Comparison of ENCODE assay signal across 8 cellular contexts in the genomic region with DNA sequence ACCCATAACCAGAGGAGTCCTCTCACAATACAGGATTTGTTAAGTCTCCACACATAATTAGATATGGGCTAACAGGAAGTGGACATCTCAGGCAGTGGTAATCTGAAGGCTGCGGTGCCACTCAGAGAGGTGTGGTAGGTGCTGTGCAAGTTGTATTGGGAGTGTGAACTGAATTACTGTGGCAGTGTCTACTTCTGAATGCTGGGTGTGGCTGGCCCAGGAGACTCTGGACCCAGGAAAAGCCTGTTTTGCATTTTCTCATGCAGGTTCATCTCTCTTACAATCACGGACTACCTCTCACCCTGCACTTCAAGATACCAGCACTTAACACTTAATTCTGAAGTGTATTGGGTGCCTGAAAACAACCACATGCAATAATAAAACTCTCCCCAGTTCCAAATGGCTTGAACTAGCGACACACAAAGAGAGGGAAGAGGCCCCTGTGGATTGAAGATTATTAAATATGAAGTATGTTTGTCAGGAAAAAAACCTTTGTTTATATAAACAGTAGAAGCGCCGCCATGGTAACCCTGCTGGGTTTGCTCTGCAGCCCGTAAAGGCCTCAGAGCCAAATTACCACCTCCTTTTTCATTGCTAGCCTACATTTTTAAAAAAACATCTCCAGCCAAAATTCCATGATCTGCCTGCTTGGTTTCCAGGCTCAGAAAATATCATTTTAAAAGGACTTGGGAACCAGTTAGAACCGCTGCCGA.
DNase-seq lines count a peak whose midpoint lies in the region; ATAC-seq and TF ChIP-seq lines count a peak whose summit lies in the region.

No MANE protein-coding gene starts in this region.

- H3K27me3 ChIP-seq in dorsolateral prefrontal cortex (peaks cover 0 to 18% (median 0%) of the 10 kb centered on the region in 45 donors), mucosa of stomach (ENCODE audit: control insufficient read depth, insufficient read depth, low read length) (peaks cover 20% of the 10 kb centered on the region)

- H3K27ac ChIP-seq in dorsolateral prefrontal cortex = peak overlapping the region in 41 of 59 donors; percentile 0 to 80 (median 47)

- H3K4me3 Mint-ChIP-seq in activated CD8-positive, alpha-beta memory T cell treated with anti-CD3 and anti-CD28 coated beads, Interleukin-2, amount 10 ng/mL, durations not matched to agents 7 days and 5 days = no peak overlapping the region

- TF ChIP-seq CTCF in dorsolateral prefrontal cortex (IDR thresholded peaks at IDR 0.05 in 54 of 56, conservative IDR thresholded peaks at IDR 0.05 in 2 of 56; ENCODE audit: low read depth in 1 of 56, partially characterized antibody in 56 of 56) = no peak

- H3K9ac ChIP-seq in mucosa of stomach (ENCODE audit: low read length) = peak overlapping the region; percentile 19

- DNase-seq in AG08396 (ENCODE audit: low spot score) (peak; percentile 70), NCI-H2107 (lab: John Stamatoyannopoulos, UW) (peak; percentile 32), dorsolateral prefrontal cortex (no peak), GOT3 (lab: John Stamatoyannopoulos, UW) (no peak)
- no peak for DNase-seq in activated CD8-positive, alpha-beta memory T cell treated with anti-CD3 and anti-CD28 coated beads, Interleukin-2, amount 10 ng/mL, durations not matched to agents 7 days and 5 days
- DNase-seq in stimulated activated CD4-positive, alpha-beta T cell treated with anti-CD3 and anti-CD28 coated beads, Interleukin-4, amount 100 ng/mL, for 24 hours = no peak

- H3K4me3 ChIP-seq in dorsolateral prefrontal cortex = no peak overlapping the region
- no peak overlapping the region for H3K4me3 ChIP-seq in mucosa of stomach (ENCODE audit: low read length)

- no peaks in the 10 kb centered on the region for H3K9me3 ChIP-seq in mucosa of stomach (ENCODE audit: control insufficient read depth, low read length)

- peaks cover 34% of the 10 kb centered on the region for H3K27me3 Mint-ChIP-seq in activated CD8-positive, alpha-beta memory T cell treated with anti-CD3 and anti-CD28 coated beads, Interleukin-2, amount 10 ng/mL, durations not matched to agents 7 days and 5 days

- no peak overlapping the region for H3K27ac Mint-ChIP-seq in activated CD8-positive, alpha-beta memory T cell treated with anti-CD3 and anti-CD28 coated beads, Interleukin-2, amount 10 ng/mL, durations not matched to agents 7 days and 5 days

- intact Hi-C loops in dorsolateral prefrontal cortex (cut with DNase I) = loop anchor here (5.0 to 10.0 kb wide), 4 partner anchors 282 to 367 kb away; a partner anchor contains a TSS

- H3K4me1 Mint-ChIP-seq in activated CD8-positive, alpha-beta memory T cell treated with anti-CD3 and anti-CD28 coated beads, Interleukin-2, amount 10 ng/mL, durations not matched to agents 7 days and 5 days = peaks cover 11% of the 10 kb centered on the region

- CTCF ChIA-PET in activated CD8-positive, alpha-beta memory T cell treated with anti-CD3 and anti-CD28 coated beads, Interleukin-2, amount 10 ng/mL, durations not matched to agents 7 days and 5 days (lab: Charles Lee) = interaction anchor here (1.5 kb wide), 1 partner anchor 366 kb away, joined by 3 read pairs; no protein-coding TSS in a partner anchor

- H3K36me3 Mint-ChIP-seq in activated CD8-positive, alpha-beta memory T cell treated with anti-CD3 and anti-CD28 coated beads, Interleukin-2, amount 10 ng/mL, durations not matched to agents 7 days and 5 days = no peaks in the 10 kb centered on the region

- no peaks in the 10 kb centered on the region for H3K9me3 Mint-ChIP-seq in activated CD8-positive, alpha-beta memory T cell treated with anti-CD3 and anti-CD28 coated beads, Interleukin-2, amount 10 ng/mL, durations not matched to agents 7 days and 5 days (ENCODE audit: low read depth)

- H3K4me1 ChIP-seq in mucosa of stomach (ENCODE audit: control insufficient read depth, insufficient read depth, low read length) = peaks cover 46% of the 10 kb centered on the region

- no peaks in the 10 kb centered on the region for H3K36me3 ChIP-seq in mucosa of stomach (ENCODE audit: control insufficient read depth, insufficient read depth, low read length)

- ATAC-seq in activated CD8-positive, alpha-beta memory T cell treated with anti-CD3 and anti-CD28 coated beads, Interleukin-2, amount 10 ng/mL, durations not matched to agents 7 days and 5 days = no peak
- ATAC-seq in HG02870 (IDR thresholded peaks at IDR 0.05; ENCODE audit: unreplicated experiment) = no peak

Comparison
In these comparisons a context has a peak if more than half of its experiments do, and no peak if none do; other contexts are left out.
1. DNase-seq: peak in AG08396 (single experiment) and NCI-H2107 (single experiment); none in dorsolateral prefrontal cortex (0 of 10), activated CD8-positive, alpha-beta memory T cell treated with anti-CD3 and anti-CD28 coated beads, Interleukin-2, amount 10 ng/mL, durations not matched to agents 7 days and 5 days (single experiment), GOT3 (single experiment) and stimulated activated CD4-positive, alpha-beta T cell treated with anti-CD3 and anti-CD28 coated beads, Interleukin-4, amount 100 ng/mL, for 24 hours (single experiment).